24 cellular contexts compared by ENCODE assay signal in the genomic region with DNA sequence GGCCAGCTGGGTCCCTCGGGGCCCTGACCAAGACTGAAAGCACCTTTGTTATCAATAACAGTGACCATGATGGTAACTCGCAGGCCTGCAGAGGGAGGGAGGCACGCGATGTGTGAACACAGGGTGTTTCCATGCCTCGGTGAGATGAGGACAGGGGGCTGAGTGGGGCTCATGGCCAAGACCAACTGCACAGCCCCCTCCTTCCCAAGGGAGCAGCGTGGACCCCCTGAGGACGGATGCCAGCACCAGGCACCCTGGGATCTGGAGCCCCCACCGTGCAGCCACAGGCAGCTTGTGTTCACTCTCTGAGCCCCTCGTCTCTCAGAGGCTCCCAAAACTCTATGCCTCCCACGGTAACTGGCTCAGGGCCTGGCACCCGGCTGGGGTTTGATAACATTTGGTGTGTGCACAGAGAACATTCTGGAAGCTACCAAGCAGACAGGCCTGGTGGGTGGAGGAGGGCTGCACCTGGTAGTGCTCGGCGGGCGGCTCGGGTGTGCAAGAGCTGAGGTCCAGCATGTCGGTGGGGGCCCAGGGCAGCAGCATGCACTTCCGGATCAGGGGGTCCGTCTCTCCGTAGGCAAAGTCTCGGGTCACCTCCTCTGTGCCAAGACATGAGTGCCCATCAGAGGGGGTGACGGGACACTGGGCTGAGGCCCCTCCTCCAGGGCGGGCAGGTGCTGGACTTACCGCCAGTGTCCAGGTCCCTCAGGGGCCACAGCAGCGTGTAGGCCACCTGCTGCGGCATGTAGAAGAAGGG.
"Had no signal": no experiment of that assay in that cellular context is flagged by ENCODE, and none has a peak within 500 bp of the region (broad histone marks: within the 10 kb centered on the region; RNA-seq: fewer than 3 reads in every experiment).

No MANE protein-coding gene starts in this region.

- DNase-seq: cortex of kidney; dorsolateral prefrontal cortex; effector CD4-positive, alpha-beta T cell; gastrocnemius medialis; hippocampal formation; kidney glomerular epithelial cell; left colon; left ventricle myocardium inferior; lower lobe of right lung; natural killer cell; stimulated activated CD4-positive, alpha-beta T cell treated with anti-CD3 and anti-CD28 coated beads, Interleukin-12 subunit alpha, Interleukin-12 subunit beta, amount 100 ng/mL, for 4 hours; stimulated activated CD4-positive, alpha-beta T cell treated with anti-CD3 and anti-CD28 coated beads, Interleukin-1b, Interleukin-23, amount 100 ng/mL, for 48 hours; stimulated activated CD4-positive, alpha-beta T cell treated with anti-CD3 and anti-CD28 coated beads, Interleukin-4, amount 100 ng/mL, for 1 hour; stimulated activated CD8-positive, alpha-beta memory T cell treated with anti-CD3 and anti-CD28 coated beads, Interleukin-4, amount 100 ng/mL, for 48 hours; stimulated activated naive CD4-positive, alpha-beta T cell; substantia nigra; testis; tibial artery had no signal

- H3K4me3 Mint-ChIP-seq: natural killer cell, type B pancreatic cell had no signal

- H3K9me3 ChIP-seq: gastrocnemius medialis, left ventricle myocardium inferior, lower lobe of right lung, neutrophil, testis, tibial artery had no signal

- H3K36me3 Mint-ChIP-seq: natural killer cell had no signal

- H3K9me3 Mint-ChIP-seq: natural killer cell, type B pancreatic cell had no signal

- H3K27me3 Mint-ChIP-seq: progenitor cell of endocrine pancreas, type B pancreatic cell had no signal

- H3K27ac Mint-ChIP-seq: natural killer cell, progenitor cell of endocrine pancreas, type B pancreatic cell had no signal

- H3K27ac ChIP-seq: dorsolateral prefrontal cortex, gastrocnemius medialis, left ventricle myocardium inferior, lower lobe of right lung, neutrophil, parathyroid adenoma, testis, tibial artery had no signal

- H3K4me3 ChIP-seq: dorsolateral prefrontal cortex, gastrocnemius medialis, left ventricle myocardium inferior, lower lobe of right lung, smooth muscle cell, testis, tibial artery had no signal

- H3K4me1 ChIP-seq: gastrocnemius medialis, left ventricle myocardium inferior, parathyroid adenoma had no signal

- ATAC-seq: gastrocnemius medialis, left colon, lower lobe of right lung, natural killer cell, sciatic nerve had no signal
